1 cellular context compared by ENCODE assay signal in the genomic region with DNA sequence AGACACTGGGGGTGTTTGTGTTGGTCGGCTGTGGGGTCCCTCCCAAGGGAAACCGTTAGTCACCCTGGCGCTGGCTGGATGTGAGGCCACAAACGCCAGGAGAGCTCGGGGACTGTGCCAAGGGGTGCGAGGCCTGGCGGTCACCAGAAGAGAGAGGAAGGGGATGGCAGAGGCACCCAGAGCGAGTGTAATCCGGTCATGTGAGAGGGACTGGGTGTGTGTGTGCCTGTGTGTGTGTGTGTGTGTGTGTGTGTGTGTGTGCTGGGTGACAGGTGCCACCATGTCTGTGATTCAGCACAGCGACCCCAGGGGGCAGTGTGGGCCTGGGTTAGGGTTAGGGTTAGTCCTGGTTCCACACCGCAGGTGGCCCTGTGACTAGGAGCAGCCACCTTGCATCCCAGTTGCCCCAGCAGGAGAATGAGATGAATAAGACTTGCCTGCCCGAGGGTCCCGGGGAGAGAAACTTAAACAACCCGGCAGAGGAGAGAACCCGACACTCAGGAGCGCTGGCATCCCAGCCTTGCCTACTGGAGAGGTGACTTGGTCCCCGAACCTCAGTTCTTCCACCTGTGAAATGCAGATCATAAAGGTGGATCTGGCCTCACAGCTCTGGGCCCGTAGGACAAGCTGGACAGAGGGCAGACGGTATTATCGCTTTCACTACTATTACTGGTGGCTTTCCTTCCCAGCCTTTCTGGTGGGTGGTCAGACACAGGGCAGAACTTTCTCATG.
TF ChIP-seq lines count a peak whose summit lies in the region.

No MANE protein-coding gene starts in this region.

TF ChIP-seq in HepG2, 621 proteins besides CTCF, POLR2A, EP300 and RAD21 (continued from another document):
- peak; percentile 55; the same call in 1 of the 2 replicates for TF ChIP-seq ZFP91 (CRISPR knock-in tag; IDR thresholded peaks at IDR 0.05; ENCODE audit: borderline replicate concordance)
- TF ChIP-seq ETS1 (CRISPR knock-in tag; IDR thresholded peaks at IDR 0.05) = no peak
- no peak for TF ChIP-seq ZNF558 (CRISPR knock-in tag; IDR thresholded peaks at IDR 0.05; ENCODE audit: borderline replicate concordance)
- 0 out of 2 replicates have a peak, but pooled peaks have one; percentile 60 for TF ChIP-seq ZNF841 (CRISPR knock-in tag; IDR thresholded peaks at IDR 0.05; ENCODE audit: borderline replicate concordance)
- TF ChIP-seq ZNF3 (CRISPR knock-in tag; IDR thresholded peaks at IDR 0.05) = no peak
- TF ChIP-seq, protein P1, sequence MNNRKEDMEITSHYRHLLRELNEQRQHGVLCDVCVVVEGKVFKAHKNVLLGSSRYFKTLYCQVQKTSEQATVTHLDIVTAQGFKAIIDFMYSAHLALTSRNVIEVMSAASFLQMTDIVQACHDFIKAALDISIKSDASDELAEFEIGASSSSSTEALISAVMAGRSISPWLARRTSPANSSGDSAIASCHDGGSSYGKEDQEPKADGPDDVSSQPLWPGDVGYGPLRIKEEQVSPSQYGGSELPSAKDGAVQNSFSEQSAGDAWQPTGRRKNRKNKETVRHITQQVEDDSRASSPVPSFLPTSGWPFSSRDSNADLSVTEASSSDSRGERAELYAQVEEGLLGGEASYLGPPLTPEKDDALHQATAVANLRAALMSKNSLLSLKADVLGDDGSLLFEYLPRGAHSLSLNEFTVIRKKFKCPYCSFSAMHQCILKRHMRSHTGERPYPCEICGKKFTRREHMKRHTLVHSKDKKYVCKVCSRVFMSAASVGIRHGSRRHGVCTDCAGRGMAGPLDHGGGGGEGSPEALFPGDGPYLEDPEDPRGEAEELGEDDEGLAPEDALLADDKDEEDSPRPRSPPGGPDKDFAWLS (CRISPR knock-in tag; IDR thresholded peaks at IDR 0.05; ENCODE audit: borderline replicate concordance) = no peak
- no peak for TF ChIP-seq SMAD1 (CRISPR knock-in tag; IDR thresholded peaks at IDR 0.05; ENCODE audit: borderline replicate concordance, low read depth)
- TF ChIP-seq SMAD9 (CRISPR knock-in tag; IDR thresholded peaks at IDR 0.05) = no peak
- TF ChIP-seq ZNF12 (CRISPR knock-in tag; IDR thresholded peaks at IDR 0.05) = no peak
- no peak for TF ChIP-seq NFYC (CRISPR knock-in tag; IDR thresholded peaks at IDR 0.05)
- no peak for TF ChIP-seq KAT7 (CRISPR knock-in tag; IDR thresholded peaks at IDR 0.05; ENCODE audit: borderline replicate concordance)
- TF ChIP-seq, protein P2, sequence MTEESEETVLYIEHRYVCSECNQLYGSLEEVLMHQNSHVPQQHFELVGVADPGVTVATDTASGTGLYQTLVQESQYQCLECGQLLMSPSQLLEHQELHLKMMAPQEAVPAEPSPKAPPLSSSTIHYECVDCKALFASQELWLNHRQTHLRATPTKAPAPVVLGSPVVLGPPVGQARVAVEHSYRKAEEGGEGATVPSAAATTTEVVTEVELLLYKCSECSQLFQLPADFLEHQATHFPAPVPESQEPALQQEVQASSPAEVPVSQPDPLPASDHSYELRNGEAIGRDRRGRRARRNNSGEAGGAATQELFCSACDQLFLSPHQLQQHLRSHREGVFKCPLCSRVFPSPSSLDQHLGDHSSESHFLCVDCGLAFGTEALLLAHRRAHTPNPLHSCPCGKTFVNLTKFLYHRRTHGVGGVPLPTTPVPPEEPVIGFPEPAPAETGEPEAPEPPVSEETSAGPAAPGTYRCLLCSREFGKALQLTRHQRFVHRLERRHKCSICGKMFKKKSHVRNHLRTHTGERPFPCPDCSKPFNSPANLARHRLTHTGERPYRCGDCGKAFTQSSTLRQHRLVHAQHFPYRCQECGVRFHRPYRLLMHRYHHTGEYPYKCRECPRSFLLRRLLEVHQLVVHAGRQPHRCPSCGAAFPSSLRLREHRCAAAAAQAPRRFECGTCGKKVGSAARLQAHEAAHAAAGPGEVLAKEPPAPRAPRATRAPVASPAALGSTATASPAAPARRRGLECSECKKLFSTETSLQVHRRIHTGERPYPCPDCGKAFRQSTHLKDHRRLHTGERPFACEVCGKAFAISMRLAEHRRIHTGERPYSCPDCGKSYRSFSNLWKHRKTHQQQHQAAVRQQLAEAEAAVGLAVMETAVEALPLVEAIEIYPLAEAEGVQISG (CRISPR knock-in tag; IDR thresholded peaks at IDR 0.05) = 0 out of 2 replicates have a peak, but pooled peaks have one; percentile 22
- TF ChIP-seq DMAP1 (CRISPR knock-in tag; IDR thresholded peaks at IDR 0.05) = no peak
